In the genomic region with DNA sequence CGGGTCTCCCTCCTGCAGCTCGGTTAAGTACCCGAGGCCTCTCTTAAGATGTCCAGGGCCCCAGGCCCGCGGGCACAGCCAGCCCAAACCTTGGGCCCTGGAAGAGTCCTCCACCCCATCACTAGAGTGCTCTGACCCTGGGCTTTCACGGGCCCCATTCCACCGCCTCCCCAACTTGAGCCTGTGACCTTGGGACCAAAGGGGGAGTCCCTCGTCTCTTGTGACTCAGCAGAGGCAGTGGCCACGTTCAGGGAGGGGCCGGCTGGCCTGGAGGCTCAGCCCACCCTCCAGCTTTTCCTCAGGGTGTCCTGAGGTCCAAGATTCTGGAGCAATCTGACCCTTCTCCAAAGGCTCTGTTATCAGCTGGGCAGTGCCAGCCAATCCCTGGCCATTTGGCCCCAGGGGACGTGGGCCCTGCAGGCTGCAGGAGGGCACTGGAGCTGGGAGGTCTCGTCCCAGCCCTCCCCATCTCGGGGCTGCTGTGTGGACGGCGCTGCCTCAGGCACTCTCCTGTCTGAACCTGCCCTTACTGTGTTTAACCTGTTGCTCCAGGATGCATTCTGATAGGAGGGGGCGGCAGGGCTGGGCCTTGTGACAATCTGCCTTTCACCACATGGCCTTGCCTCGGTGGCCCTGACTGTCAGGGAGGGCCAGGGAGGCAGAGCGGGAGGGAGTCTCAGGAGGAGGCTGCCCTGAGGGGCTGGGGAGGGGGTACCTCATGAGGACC, we compare ENCODE assay signal across 1 cellular context.
TF ChIP-seq lines count a peak whose summit lies in the region.

No MANE protein-coding gene starts in this region.

TF ChIP-seq in endothelial cell of umbilical vein, 7 proteins besides CTCF, POLR2A, EP300 and RAD21:
- TF ChIP-seq JUN (IDR thresholded peaks at IDR 0.05; ENCODE audit: borderline replicate concordance, insufficient read depth, insufficient read length, low read depth) (no peak), MYC (IDR thresholded peaks at IDR 0.05; ENCODE audit: low read depth, low read length) (no peak), POLR2AphosphoS5 (IDR thresholded peaks at IDR 0.05; ENCODE audit: insufficient read depth, low read depth, low read length) (no peak), EZH2 (IDR thresholded peaks at IDR 0.05; ENCODE audit: borderline replicate concordance, low read depth, low read length, severe bottlenecking) (no peak), GATA2 (IDR thresholded peaks at IDR 0.05; ENCODE audit: insufficient read depth, insufficient read length, low read depth, low read length) (no peak)
- TF ChIP-seq, protein P1, sequence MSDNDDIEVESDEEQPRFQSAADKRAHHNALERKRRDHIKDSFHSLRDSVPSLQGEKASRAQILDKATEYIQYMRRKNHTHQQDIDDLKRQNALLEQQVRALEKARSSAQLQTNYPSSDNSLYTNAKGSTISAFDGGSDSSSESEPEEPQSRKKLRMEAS (IDR thresholded peaks at IDR 0.05; ENCODE audit: insufficient read depth, insufficient read length), result no peak
